In genomic region chr3:49411968-49412631, GRCh38 we compare ENCODE assay signal across 8 cellular contexts. TPM values are rescaled to one million over a fixed set of nuclear protein-coding genes. Genes with fewer than 3 reads are reported as not detected.
A peak's percentile ranks its signal among the peaks of the same experiment; 100 is the strongest.
DNase-seq lines count a peak whose midpoint lies in the region; ATAC-seq and TF ChIP-seq lines count a peak whose summit lies in the region.

Gene RHOA, minus strand, starts transcription at chr3:49411976. Its CDS starts 36,387 bp downstream, at chr3:49375589.
Gene TCTA, plus strand, starts transcription at chr3:49412423. Its CDS starts 4 bp downstream, at chr3:49412427.

- peaks cover 63% of the 10 kb centered on the region for H3K4me1 Mint-ChIP-seq in activated CD4-positive, alpha-beta T cell treated with anti-CD3 and anti-CD28 coated beads for 36 hours

- H3K27ac Mint-ChIP-seq in activated CD4-positive, alpha-beta T cell treated with anti-CD3 and anti-CD28 coated beads for 36 hours: peak within 1 kb of the TSS; percentile 97

- intact Hi-C loops in activated CD4-positive, alpha-beta T cell treated with anti-CD3 and anti-CD28 coated beads for 36 hours (cut with DNase I, micrococcal nuclease): loop anchor here (1.0 to 5.0 kb wide), 17 partner anchors 17 to 880 kb away; partner anchors contain the start of genes DAG1 (in 2 of the 2), GPX1 (in 2 of the 2), NICN1 (in 2 of the 2) and USP4 (in 2 of the 2)

- H3K9me3 Mint-ChIP-seq in activated CD4-positive, alpha-beta T cell treated with anti-CD3 and anti-CD28 coated beads for 36 hours (ENCODE audit: low read depth): no peaks in the 10 kb centered on the region

- H3K36me3 ChIP-seq in kidney epithelial cell (ENCODE audit: control insufficient read depth, insufficient read depth, low read length): peaks cover 2% of the 10 kb centered on the region

- POLR2A ChIA-PET in activated CD4-positive, alpha-beta T cell treated with anti-CD3 and anti-CD28 coated beads for 36 hours (lab: Charles Lee): interaction anchor here (0.6 to 3.3 kb wide), 16 partner anchors 8 to 405 kb away, joined by 3 to 19 read pairs (median 6); partner anchors contain the start of genes DAG1, NICN1, QRICH1 and USP4

- ATAC-seq in HG03442 (IDR thresholded peaks at IDR 0.05; ENCODE audit: unreplicated experiment): peak; percentile 73
- peak; percentile 88 for ATAC-seq in activated CD4-positive, alpha-beta T cell treated with anti-CD3 and anti-CD28 coated beads for 36 hours

- H3K27me3 Mint-ChIP-seq in activated CD4-positive, alpha-beta T cell treated with anti-CD3 and anti-CD28 coated beads for 36 hours: no peaks in the 10 kb centered on the region

- CTCF ChIA-PET in activated CD4-positive, alpha-beta T cell treated with anti-CD3 and anti-CD28 coated beads for 36 hours (lab: Charles Lee): interaction anchor here (0.6 to 1.3 kb wide), 5 partner anchors 9 to 72 kb away, joined by 3 to 7 read pairs (median 4); partner anchors contain the start of gene USP4

- DNase-seq in Ammon's horn (ENCODE audit: low spot score) (peak; percentile 99), GM19238 (ENCODE audit: insufficient read length, low spot score) (peak; percentile 96), NCI-H524 (lab: John Stamatoyannopoulos, UW) (peak; percentile 98 to 100), choroid plexus epithelial cell (ENCODE audit: low read depth) (peak; percentile 100), kidney epithelial cell (ENCODE audit: low read depth) (peak; percentile 99)
- DNase-seq in activated CD4-positive, alpha-beta T cell treated with anti-CD3 and anti-CD28 coated beads for 36 hours: peak; percentile 99
- DNase-seq in stimulated activated CD4-positive, alpha-beta T cell treated with anti-CD3 and anti-CD28 coated beads, Interleukin-15, amount 100 ng/mL, for 48 hours (ENCODE audit: low read depth in 2 of 2): peak; percentile 98 to 99

- TF ChIP-seq CTCF in choroid plexus epithelial cell (conservative IDR thresholded peaks at IDR 0.05; ENCODE audit: low read depth, low read length) (no peak), kidney epithelial cell (IDR thresholded peaks at IDR 0.05; ENCODE audit: insufficient read depth, low read length, poor library complexity, severe bottlenecking) (no peak)

- H3K4me3 Mint-ChIP-seq in activated CD4-positive, alpha-beta T cell treated with anti-CD3 and anti-CD28 coated beads for 36 hours: peak within 1 kb of the TSS; percentile 97

- peaks cover 50% of the 10 kb centered on the region for H3K36me3 Mint-ChIP-seq in activated CD4-positive, alpha-beta T cell treated with anti-CD3 and anti-CD28 coated beads for 36 hours (ENCODE audit: low read depth)

- no peaks in the 10 kb centered on the region for H3K27me3 ChIP-seq in kidney epithelial cell (ENCODE audit: control insufficient read depth, insufficient read depth, low read length)

- H3K4me3 ChIP-seq in choroid plexus epithelial cell (ENCODE audit: low read depth, low read length) (peak within 1 kb of the TSS; percentile 97), kidney epithelial cell (ENCODE audit: low read depth, low read length) (peak within 1 kb of the TSS; percentile 94)

RNA-seq across cellular contexts. Expression of gene RHOA, which starts in this region (rescaled TPM):
- 100 to 1,000 TPM; 438 to 449 TPM for total RNA-seq in activated CD4-positive, alpha-beta T cell treated with anti-CD3 and anti-CD28 coated beads for 36 hours
- 400 and 501 TPM in 2 replicates for total RNA-seq in kidney epithelial cell

RNA-seq across cellular contexts. Expression of gene TCTA, which starts in this region (rescaled TPM):
- total RNA-seq in activated CD4-positive, alpha-beta T cell treated with anti-CD3 and anti-CD28 coated beads for 36 hours: 1 to 10 TPM; 9.4 TPM
- total RNA-seq in kidney epithelial cell: 16.0 and 17.4 TPM in 2 replicates

Comparison
In these comparisons a context has a peak if more than half of its experiments do, and no peak if none do; other contexts are left out.
1. Peak in every context shown above with its lines: DNase-seq, ATAC-seq and H3K4me3 ChIP-seq.